21 cellular contexts compared by ENCODE assay signal in genomic region chr3:100730524-100730923, GRCh38. TPM values are rescaled to one million over a fixed set of nuclear protein-coding genes. Genes with fewer than 3 reads are reported as not detected.
A peak's percentile ranks its signal among the peaks of the same experiment; 100 is the strongest.
DNase-seq lines count a peak whose midpoint lies in the region; ATAC-seq and TF ChIP-seq lines count a peak whose summit lies in the region.
"Had no signal": no experiment of that assay in that cellular context is flagged by ENCODE, and none has a peak within 500 bp of the region (broad histone marks: within the 10 kb centered on the region; RNA-seq: fewer than 3 reads in every experiment).

No MANE protein-coding gene starts in this region.

- H3K4me2 ChIP-seq in mammary epithelial cell (ENCODE audit: insufficient read depth, low read depth, low read length): no peak overlapping the region

- no peaks in the 10 kb centered on the region for H3K27me3 Mint-ChIP-seq in dendritic cell treated with granulocyte-macrophage colony-stimulating factor and Interleukin-4, amounts not matched to agents 40 ng/mL and 50 ng/mL, for 4 days
- H3K27me3 Mint-ChIP-seq in activated naive CD4-positive, alpha-beta T cell treated with anti-CD3 and anti-CD28 coated beads, Interleukin-2, amount 10 ng/mL, durations not matched to agents 7 days and 5 days: no peaks in the 10 kb centered on the region
- H3K27me3 Mint-ChIP-seq: CD8-positive, alpha-beta memory T cell had no signal

- 89% methylated on average over 3 of the region's 3 CpGs for WGBS in mammary epithelial cell (ENCODE audit: low coverage, missing lambda C conversion rate)

- TF ChIP-seq POLR2A in vagina (IDR thresholded peaks at IDR 0.05): no peak

- H3K36me3 ChIP-seq in mammary epithelial cell (ENCODE audit: insufficient read depth, low read length) (peaks cover 31% of the 10 kb centered on the region), vagina (peaks cover 0 to 17% of the 10 kb centered on the region in 2 donors)
- H3K36me3 ChIP-seq: ovary had no signal

- no peaks in the 10 kb centered on the region for H4K20me1 ChIP-seq in mammary epithelial cell (ENCODE audit: insufficient read depth, low read length)

- peaks cover 5% of the 10 kb centered on the region for H3K4me1 Mint-ChIP-seq in dendritic cell treated with granulocyte-macrophage colony-stimulating factor and Interleukin-4, amounts not matched to agents 40 ng/mL and 50 ng/mL, for 4 days (ENCODE audit: low read depth)
- peaks cover 15% of the 10 kb centered on the region for H3K4me1 Mint-ChIP-seq in activated naive CD4-positive, alpha-beta T cell treated with anti-CD3 and anti-CD28 coated beads, Interleukin-2, amount 10 ng/mL, durations not matched to agents 7 days and 5 days

- H3K27ac Mint-ChIP-seq in dendritic cell treated with granulocyte-macrophage colony-stimulating factor and Interleukin-4, amounts not matched to agents 40 ng/mL and 50 ng/mL, for 4 days: peak overlapping the region; percentile 18
- H3K27ac Mint-ChIP-seq in activated naive CD4-positive, alpha-beta T cell treated with anti-CD3 and anti-CD28 coated beads, Interleukin-2, amount 10 ng/mL, durations not matched to agents 7 days and 5 days: no peak overlapping the region
- H3K27ac Mint-ChIP-seq: stimulated activated effector memory CD8-positive, alpha-beta T cell treated with anti-CD3 and anti-CD28 coated beads, Interleukin-12 subunit alpha, Interleukin-12 subunit beta, amount 100 ng/mL, for 72 hours had no signal

- H3K4me3 Mint-ChIP-seq in dendritic cell treated with granulocyte-macrophage colony-stimulating factor and Interleukin-4, amounts not matched to agents 40 ng/mL and 50 ng/mL, for 4 days: no peak overlapping the region
- H3K4me3 Mint-ChIP-seq in activated naive CD4-positive, alpha-beta T cell treated with anti-CD3 and anti-CD28 coated beads, Interleukin-2, amount 10 ng/mL, durations not matched to agents 7 days and 5 days: no peak overlapping the region
- H3K4me3 Mint-ChIP-seq: CD8-positive, alpha-beta memory T cell; stimulated activated effector memory CD8-positive, alpha-beta T cell treated with anti-CD3 and anti-CD28 coated beads, Interleukin-12 subunit alpha, Interleukin-12 subunit beta, amount 100 ng/mL, for 72 hours had no signal

- no peak overlapping the region for H3K9ac ChIP-seq in mammary epithelial cell (ENCODE audit: insufficient read depth, low read length)

- H3K27me3 ChIP-seq in mammary epithelial cell (ENCODE audit: insufficient read depth, low read length): no peaks in the 10 kb centered on the region
- H3K27me3 ChIP-seq in vagina: no peaks in the 10 kb centered on the region
- H3K27me3 ChIP-seq: ovary, upper lobe of left lung had no signal

- TF ChIP-seq CTCF in GM12865 (IDR thresholded peaks at IDR 0.05; ENCODE audit: insufficient read depth, low read depth, low read length, missing control alignments): no peak
- no peak for TF ChIP-seq CTCF in mammary epithelial cell (conservative IDR thresholded peaks at IDR 0.05 in 1 of 2, IDR thresholded peaks at IDR 0.05 in 1 of 2; ENCODE audit: extremely low read depth in 1 of 2, insufficient read depth in 1 of 2, low read depth in 1 of 2, low read length in 2 of 2)
- no peak for TF ChIP-seq CTCF in vagina (IDR thresholded peaks at IDR 0.05)

- BruUV-seq in mammary epithelial cell (replicated peaks; lab: Mats Ljungman, UMichigan): no TSS peak

- in situ Hi-C loops in mammary epithelial cell (cut with MboI; ENCODE audit: low sequenced_read_pairs in 2 of 2): no loop called here

- peaks cover 82% of the 10 kb centered on the region for H3K36me3 Mint-ChIP-seq in dendritic cell treated with granulocyte-macrophage colony-stimulating factor and Interleukin-4, amounts not matched to agents 40 ng/mL and 50 ng/mL, for 4 days (ENCODE audit: low read depth)
- peaks cover 49% of the 10 kb centered on the region for H3K36me3 Mint-ChIP-seq in activated naive CD4-positive, alpha-beta T cell treated with anti-CD3 and anti-CD28 coated beads, Interleukin-2, amount 10 ng/mL, durations not matched to agents 7 days and 5 days

- H2AFZ ChIP-seq in mammary epithelial cell (ENCODE audit: low read depth, low read length): no peak overlapping the region

- H3K27ac ChIP-seq in mammary epithelial cell (ENCODE audit: insufficient read depth, low read depth, low read length): no peak overlapping the region
- H3K27ac ChIP-seq in vagina: no peak overlapping the region
- H3K27ac ChIP-seq: ovary, skin epidermis, upper lobe of left lung had no signal

- no peaks in the 10 kb centered on the region for H3K9me3 Mint-ChIP-seq in dendritic cell treated with granulocyte-macrophage colony-stimulating factor and Interleukin-4, amounts not matched to agents 40 ng/mL and 50 ng/mL, for 4 days
- H3K9me3 Mint-ChIP-seq in activated naive CD4-positive, alpha-beta T cell treated with anti-CD3 and anti-CD28 coated beads, Interleukin-2, amount 10 ng/mL, durations not matched to agents 7 days and 5 days: no peaks in the 10 kb centered on the region
- H3K9me3 Mint-ChIP-seq: CD8-positive, alpha-beta memory T cell; stimulated activated effector memory CD8-positive, alpha-beta T cell treated with anti-CD3 and anti-CD28 coated beads, Interleukin-12 subunit alpha, Interleukin-12 subunit beta, amount 100 ng/mL, for 72 hours had no signal

- ATAC-seq in GM21381 (IDR thresholded peaks at IDR 0.05; ENCODE audit: unreplicated experiment): peak; percentile 62
- ATAC-seq in HG02870 (IDR thresholded peaks at IDR 0.05; ENCODE audit: unreplicated experiment): peak; percentile 77
- no peak for ATAC-seq in HG03378 (IDR thresholded peaks at IDR 0.05; ENCODE audit: unreplicated experiment)
- ATAC-seq: left cardiac atrium; stimulated activated effector memory CD8-positive, alpha-beta T cell treated with anti-CD3 and anti-CD28 coated beads, Interleukin-12 subunit alpha, Interleukin-12 subunit beta, amount 100 ng/mL, for 72 hours had no signal

- H3K4me3 ChIP-seq in GM12865 (ENCODE audit: low read depth, low read length) (no peak overlapping the region), mammary epithelial cell (replicated peaks in 1 of 3; ENCODE audit: insufficient read depth in 1 of 3, low read depth in 2 of 3, low read length in 3 of 3) (no peak overlapping the region), vagina (no peak overlapping the region)
- H3K4me3 ChIP-seq: ovary, skin epidermis, upper lobe of left lung had no signal

- intact Hi-C loops in dendritic cell treated with granulocyte-macrophage colony-stimulating factor and Interleukin-4, amounts not matched to agents 40 ng/mL and 50 ng/mL, for 4 days (cut with micrococcal nuclease): no loop called here
- intact Hi-C loops in mammary epithelial cell (cut with micrococcal nuclease): no loop called here
- intact Hi-C loops in vagina (cut with DNase I): no loop called here

- H3K4me1 ChIP-seq in mammary epithelial cell (ENCODE audit: insufficient read depth, low read length): no peaks in the 10 kb centered on the region
- H3K4me1 ChIP-seq in vagina: peaks cover 11% of the 10 kb centered on the region
- H3K4me1 ChIP-seq: upper lobe of left lung had no signal

- H3K9me3 ChIP-seq in mammary epithelial cell (replicated peaks; ENCODE audit: insufficient read depth, low read length) (no peaks in the 10 kb centered on the region), vagina (no peaks in the 10 kb centered on the region)
- H3K9me3 ChIP-seq: ovary, upper lobe of left lung had no signal

- dilution Hi-C loops in mammary epithelial cell (cut with HindIII; ENCODE audit: low sequenced_read_pairs): no loop called here

- DNase-seq in GM12865 (ENCODE audit: low read depth): peak; percentile 24
- DNase-seq in mammary epithelial cell: no peak
- DNase-seq in vagina (ENCODE audit: extremely low spot score in 2 of 2): no peak
- no peak for DNase-seq in activated naive CD4-positive, alpha-beta T cell treated with anti-CD3 and anti-CD28 coated beads, Interleukin-2, amount 10 ng/mL, durations not matched to agents 7 days and 5 days
- DNase-seq: activated CD4-positive, alpha-beta T cell treated with anti-CD3 and anti-CD28 coated beads, Interleukin-2, amount 50 U/mL, for 1 hour; CD8-positive, alpha-beta memory T cell; central memory CD4-positive, alpha-beta T cell; EL; foreskin fibroblast; Kasumi-1; left cardiac atrium; NCI-H146; NCI-H446; ovary; upper lobe of left lung had no signal

- peaks cover 79% of the 10 kb centered on the region for H3K79me2 ChIP-seq in mammary epithelial cell (ENCODE audit: insufficient read depth, low read length)

- CTCF ChIA-PET in mammary epithelial cell (lab: Charles Lee; ENCODE audit: low non-redundant PET): interaction anchor here (0.6 kb wide), 1 partner anchor 1084 kb away, joined by 5 read pairs; no protein-coding TSS in a partner anchor
- CTCF ChIA-PET in activated naive CD4-positive, alpha-beta T cell treated with anti-CD3 and anti-CD28 coated beads, Interleukin-2, amount 10 ng/mL, durations not matched to agents 7 days and 5 days (lab: Charles Lee): interaction anchor here (1.6 kb wide), 1 partner anchor 10 kb away, joined by 6 read pairs; no protein-coding TSS in a partner anchor

RNA-seq across cellular contexts. Expression of gene TFG, which starts 21.2 kb away (rescaled TPM):
- 100 to 1,000 TPM; 129 to 137 TPM for total RNA-seq in mammary epithelial cell
- 169 TPM for polyA plus RNA-seq in mammary epithelial cell
- polyA minus RNA-seq in mammary epithelial cell: 71.6 TPM
- 64.3 TPM for total RNA-seq in vagina
